Comparison of ENCODE assay signal across 17 cellular contexts in genomic region chrX:19893722-19894121, GRCh38. TPM values are rescaled to one million over a fixed set of nuclear protein-coding genes. Genes with fewer than 3 reads are reported as not detected.
DNase-seq lines count a peak whose midpoint lies in the region; ATAC-seq, FAIRE-seq and TF ChIP-seq lines count a peak whose summit lies in the region.
"Had no signal": no experiment of that assay in that cellular context is flagged by ENCODE, and none has a peak within 500 bp of the region (broad histone marks: within the 10 kb centered on the region; RNA-seq: fewer than 3 reads in every experiment).

No MANE protein-coding gene starts in this region.

- peak; percentile 63 for FAIRE-seq in astrocyte (lab: Jason Lieb, UNC)
- FAIRE-seq: endometrium had no signal

- 50 to 53% methylated on average over 6 of the region's 6 CpGs for WGBS in GM23248 (ENCODE audit: low coverage in 1 of 2, low lambda C conversion rate in 2 of 2, missing lambda C conversion rate in 2 of 2), 2 experiments

- no peaks in the 10 kb centered on the region for H3F3A ChIP-seq in GM23248 (ENCODE audit: insufficient read depth)

- DNase-seq in AG08395 (ENCODE audit: low spot score) (peak; percentile 52), GM23248 (peak; percentile 55), astrocyte (ENCODE audit: low read depth) (peak; percentile 69), kidney glomerular epithelial cell (lab: John Stamatoyannopoulos, UW) (peak; percentile 41), germinal center (ENCODE audit: low spot score) (no peak)
- DNase-seq: activated CD8-positive, alpha-beta memory T cell treated with anti-CD3 and anti-CD28 coated beads, Interleukin-2, amount 10 ng/mL, durations not matched to agents 7 days and 5 days; activated naive CD4-positive, alpha-beta T cell treated with Interleukin-2 at 50 U/mL for 16 hours; NCI-H446 treated with DMSO at 0.1 percent for 48 hours; WERI-Rb-1 had no signal

- H3K4me2 ChIP-seq in GM23248 (ENCODE audit: unreplicated experiment), result no peak overlapping the region
- H3K4me2 ChIP-seq in astrocyte (ENCODE audit: low read length), result peak overlapping the region; percentile 20

- H3K4me3 Mint-ChIP-seq in astrocyte (ENCODE audit: unreplicated experiment), result no peak overlapping the region
- H3K4me3 Mint-ChIP-seq: activated CD8-positive, alpha-beta memory T cell treated with anti-CD3 and anti-CD28 coated beads, Interleukin-2, amount 10 ng/mL, durations not matched to agents 7 days and 5 days had no signal

- no peaks in the 10 kb centered on the region for H3K9me3 Mint-ChIP-seq in astrocyte (ENCODE audit: unreplicated experiment)

- H3K9me2 ChIP-seq in GM23248 (ENCODE audit: insufficient read depth), result no peaks in the 10 kb centered on the region

- peak overlapping the region; percentile 20 for H3K27ac Mint-ChIP-seq in astrocyte (ENCODE audit: unreplicated experiment)
- H3K27ac Mint-ChIP-seq: activated CD8-positive, alpha-beta memory T cell treated with anti-CD3 and anti-CD28 coated beads, Interleukin-2, amount 10 ng/mL, durations not matched to agents 7 days and 5 days had no signal

- no peak overlapping the region for H3K9ac ChIP-seq in GM23248
- no peak overlapping the region for H3K9ac ChIP-seq in astrocyte (ENCODE audit: low read length)

- H3K4me1 ChIP-seq in GM23248 (ENCODE audit: insufficient read depth) (peaks cover 10% of the 10 kb centered on the region; the same call in 1 of the 2 replicates), astrocyte (ENCODE audit: insufficient read depth, low read length) (peaks cover 5% of the 10 kb centered on the region)
- H3K4me1 ChIP-seq: prostate gland, suprapubic skin had no signal

- TF ChIP-seq CTCF in astrocyte (IDR thresholded peaks at IDR 0.05; ENCODE audit: insufficient read depth, low read depth, low read length), result no peak

- no peak overlapping the region for H2AFZ ChIP-seq in GM23248
- H2AFZ ChIP-seq in astrocyte (ENCODE audit: low read depth, low read length), result no peak overlapping the region

- in situ Hi-C loops in GM23248 (cut with MboI), result loop anchor here (25.0 kb wide), 1 partner anchor 306 kb away; no protein-coding TSS in a partner anchor

- no peaks in the 10 kb centered on the region for H3K27me3 ChIP-seq in GM23248 (replicated peaks; ENCODE audit: insufficient read depth)
- no peaks in the 10 kb centered on the region for H3K27me3 ChIP-seq in astrocyte (ENCODE audit: insufficient read depth, low read length)
- H3K27me3 ChIP-seq: cardiac muscle cell, suprapubic skin had no signal

- H3K36me3 Mint-ChIP-seq in astrocyte (ENCODE audit: low read depth, unreplicated experiment), result no peaks in the 10 kb centered on the region
- H3K36me3 Mint-ChIP-seq: activated CD8-positive, alpha-beta memory T cell treated with anti-CD3 and anti-CD28 coated beads, Interleukin-2, amount 10 ng/mL, durations not matched to agents 7 days and 5 days had no signal

- H3K27me3 Mint-ChIP-seq in astrocyte (ENCODE audit: low read depth, unreplicated experiment), result no peaks in the 10 kb centered on the region
- H3K27me3 Mint-ChIP-seq: activated CD8-positive, alpha-beta memory T cell treated with anti-CD3 and anti-CD28 coated beads, Interleukin-2, amount 10 ng/mL, durations not matched to agents 7 days and 5 days had no signal

- ATAC-seq in HG02852 (IDR thresholded peaks at IDR 0.05; ENCODE audit: unreplicated experiment), result no peak
- ATAC-seq in GM18517 (IDR thresholded peaks at IDR 0.05; ENCODE audit: unreplicated experiment), result no peak
- no peak for ATAC-seq in GM21717 (IDR thresholded peaks at IDR 0.05; ENCODE audit: unreplicated experiment)
- ATAC-seq: activated CD8-positive, alpha-beta memory T cell treated with anti-CD3 and anti-CD28 coated beads, Interleukin-2, amount 10 ng/mL, durations not matched to agents 7 days and 5 days had no signal

- no peak overlapping the region for H3K27ac ChIP-seq in GM23248
- H3K27ac ChIP-seq in astrocyte (ENCODE audit: low read depth, low read length), result no peak overlapping the region
- H3K27ac ChIP-seq: C4-2B, cardiac muscle cell, prostate gland, suprapubic skin, WERI-Rb-1 had no signal

- H4K20me1 ChIP-seq in GM23248 (ENCODE audit: insufficient read depth) (no peaks in the 10 kb centered on the region), astrocyte (ENCODE audit: insufficient read depth, low read length) (no peaks in the 10 kb centered on the region)

- peaks cover 9% of the 10 kb centered on the region for H3K4me1 Mint-ChIP-seq in astrocyte (ENCODE audit: low read depth, unreplicated experiment)

- no peak overlapping the region for H3K4me3 ChIP-seq in GM23248
- no peak overlapping the region for H3K4me3 ChIP-seq in astrocyte (ENCODE audit: insufficient read depth, low read depth, low read length)
- H3K4me3 ChIP-seq: cardiac muscle cell, prostate gland, suprapubic skin had no signal

- H3K36me3 ChIP-seq in GM23248 (ENCODE audit: low read depth) (no peaks in the 10 kb centered on the region), astrocyte (ENCODE audit: insufficient read depth, low read length) (no peaks in the 10 kb centered on the region)
- H3K36me3 ChIP-seq: cardiac muscle cell, prostate gland, suprapubic skin, WERI-Rb-1 had no signal

- H3K9me3 ChIP-seq in GM23248 (ENCODE audit: low read depth), result no peaks in the 10 kb centered on the region
- H3K9me3 ChIP-seq in astrocyte (ENCODE audit: insufficient read depth, low read depth, low read length), result no peaks in the 10 kb centered on the region
- H3K9me3 ChIP-seq: prostate gland, suprapubic skin had no signal

- H3K79me2 ChIP-seq in GM23248 (ENCODE audit: insufficient read depth) (no peaks in the 10 kb centered on the region), astrocyte (ENCODE audit: insufficient read depth, low read length) (no peaks in the 10 kb centered on the region)

RNA-seq across cellular contexts. Expression of gene SH3KBP1, which starts 6.3 kb away (rescaled TPM):
- total RNA-seq in GM23248 (2014; rRNA removed; shearing (Covaris generic)), result 32.2 and 39.0 TPM in 2 replicates
- 85.9 and 87.9 TPM in 2 replicates for polyA plus RNA-seq in GM23248 (2016; fragmentation: Nextera tagmentation; extraction: Ambion mirVana)
- 58.2 and 60.6 TPM in 2 replicates for total RNA-seq in astrocyte
